ENCODE assay signal across 8 cellular contexts in genomic region chr20:63641146-63641791, GRCh38. TPM values are rescaled to one million over a fixed set of nuclear protein-coding genes. Genes with fewer than 3 reads are reported as not detected.
A peak's percentile ranks its signal among the peaks of the same experiment; 100 is the strongest.
DNase-seq lines count a peak whose midpoint lies in the region; ATAC-seq, FAIRE-seq and TF ChIP-seq lines count a peak whose summit lies in the region.

No MANE protein-coding gene starts in this region.

- H3K9me3 ChIP-seq in PC-9 (ENCODE audit: insufficient read depth, low read depth) (no peaks in the 10 kb centered on the region), transverse colon (no peaks in the 10 kb centered on the region)

- in situ Hi-C loops in brain microvascular endothelial cell (cut with HindIII; ENCODE audit: low pct_ligation_motif_present, low sequenced_read_pairs) = no loop called here
- in situ Hi-C loops in transverse colon (cut with MboI; ENCODE audit: low pct_ligation_motif_present in 1 of 4, low pct_unique_long_range_greater_than_20kb in 1 of 4, low sequenced_read_pairs in 3 of 4) = loop anchor here in 1 of 4 donors (25.0 kb wide), 1 partner anchor 104 kb away; the partner anchor contains the start of genes PTK6 and SRMS

- peaks cover 7% of the 10 kb centered on the region; the same call in 1 of the 2 replicates for H3F3A ChIP-seq in PC-9 (ENCODE audit: insufficient read depth, low read depth)

- H2AFZ ChIP-seq in PC-9 = peak overlapping the region; percentile 81

- no peaks in the 10 kb centered on the region for H3K79me2 ChIP-seq in PC-9 (ENCODE audit: low read depth)

- TF ChIP-seq EP300 in transverse colon (IDR thresholded peaks at IDR 0.05; ENCODE audit: low read depth) = no peak

- H4K20me1 ChIP-seq in PC-9 (ENCODE audit: insufficient read depth) = no peaks in the 10 kb centered on the region

- no peak for TF ChIP-seq POLR2A in transverse colon (IDR thresholded peaks at IDR 0.05)

- FAIRE-seq in RCC 7860 (lab: Jason Lieb, UNC) = no peak

- peak overlapping the region; percentile 86 for H3K4me3 Mint-ChIP-seq in memory B cell

- intact Hi-C loops in PC-9 (cut with micrococcal nuclease; ENCODE audit: unreplicated experiment) (loop anchor here (1.0 to 5.0 kb wide), 2 partner anchors 89 to 103 kb away; partner anchors contain the start of gene FNDC11), transverse colon (cut with DNase I; ENCODE audit: low total_unique reads) (no loop called here)

- H3K36me3 ChIP-seq in PC-9 (ENCODE audit: low read depth) (no peaks in the 10 kb centered on the region), brain microvascular endothelial cell (replicated peaks) (no peaks in the 10 kb centered on the region), transverse colon (no peaks in the 10 kb centered on the region)

- peak in 3 of 4 experiments; percentile 23 to 47 (median 45) for DNase-seq in activated CD4-positive, CD25-positive, alpha-beta regulatory T cell (lab: John Stamatoyannopoulos, UW)
- no peak for DNase-seq in activated CD4-positive, CD25-positive, alpha-beta regulatory T cell treated with anti-CD3 and anti-CD28 coated beads, Interleukin-2, amount 50 U/mL, for 72 hours
- peak in 1 of 2 experiments; percentile 53 for DNase-seq in PC-9
- peak; percentile 15 for DNase-seq in brain microvascular endothelial cell
- DNase-seq in memory B cell (ENCODE audit: low spot score in 2 of 2) = peak in 1 of 2 donors; percentile 67
- DNase-seq in transverse colon = peak; percentile 41
- DNase-seq in T1000 (lab: John Stamatoyannopoulos, UW) = no peak
- no peak for DNase-seq in RCC 7860 (ENCODE audit: low spot score)

- H3K27ac ChIP-seq in PC-9 (peak overlapping the region; percentile 21), brain microvascular endothelial cell (peak overlapping the region; percentile 1), transverse colon (peak overlapping the region; percentile 76 to 91 (median 84))

- no peaks in the 10 kb centered on the region for H3K9me2 ChIP-seq in PC-9 (ENCODE audit: insufficient read depth)

- WGBS in transverse colon (ENCODE audit: low coverage in 1 of 2), 2 donors = 25% methylated on average over 13 of the region's 47 CpGs; no CpG with 5 or more reads in 1 of the 2 donors

- H3K9me3 Mint-ChIP-seq in memory B cell = no peaks in the 10 kb centered on the region

- peak overlapping the region; percentile 92 for H3K4me3 ChIP-seq in PC-9
- H3K4me3 ChIP-seq in brain microvascular endothelial cell (ENCODE audit: low read depth, low read length) = peak overlapping the region; percentile 51
- H3K4me3 ChIP-seq in transverse colon = peak overlapping the region; percentile 17 to 61 (median 52)

- TSS peak; percentile 58 for BruUV-seq in PC-9 (replicated peaks; lab: Mats Ljungman, UMichigan)

- H3K27ac Mint-ChIP-seq in memory B cell = peak overlapping the region; percentile 88

- no peak for TF ChIP-seq CTCF in PC-9 (conservative IDR thresholded peaks at IDR 0.05)
- no peak for TF ChIP-seq CTCF in brain microvascular endothelial cell (IDR thresholded peaks at IDR 0.05; ENCODE audit: low read depth, low read length, missing control alignments)
- TF ChIP-seq CTCF in transverse colon (IDR thresholded peaks at IDR 0.05) = no peak

- H3K4me2 ChIP-seq in PC-9 = peak overlapping the region; percentile 100

- peak; percentile 28 for ATAC-seq in memory B cell (ENCODE audit: low read depth)

- peaks cover 24% of the 10 kb centered on the region for H3K4me1 Mint-ChIP-seq in memory B cell

- H3K4me1 ChIP-seq in PC-9 (replicated peaks; ENCODE audit: insufficient read depth) (peaks cover 16% of the 10 kb centered on the region), transverse colon (peaks cover 6 to 15% (median 11%) of the 10 kb centered on the region in 4 donors)

- POLR2A ChIA-PET in PC-9 (lab: Charles Lee; ENCODE audit: unreplicated experiment) = interaction anchor here (0.6 to 2.0 kb wide), 16 partner anchors 14 to 424 kb away, joined by 3 to 38 read pairs (median 6); partner anchors contain the start of genes GMEB2, HELZ2, PRPF6 and TPD52L2

- H3K27me3 Mint-ChIP-seq in memory B cell = peaks cover 1% of the 10 kb centered on the region

- H3K27me3 ChIP-seq in PC-9 (ENCODE audit: insufficient read depth, low read depth) = no peaks in the 10 kb centered on the region
- H3K27me3 ChIP-seq in brain microvascular endothelial cell (replicated peaks) = no peaks in the 10 kb centered on the region
- H3K27me3 ChIP-seq in transverse colon = no peaks in the 10 kb centered on the region

- peaks cover 3% of the 10 kb centered on the region for H3K36me3 Mint-ChIP-seq in memory B cell

- CTCF ChIA-PET in PC-9 (lab: Charles Lee) = interaction anchor here (0.6 to 2.3 kb wide), 8 partner anchors 17 to 780 kb away, joined by 3 to 43 read pairs (median 6); partner anchors contain the start of genes HELZ2, PTK6, RTEL1 and TCFL5

RNA-seq across cellular contexts. Expression of gene STMN3, which starts 12.0 kb away (rescaled TPM):
- total RNA-seq in PC-9 (2021) (24.3 and 24.4 TPM in 2 replicates), transverse colon (1 to 10 TPM in 3 of 4 donors, under 1 TPM in 1; 0.75 to 7.1 (median 4.4) TPM)

RNA-seq across cellular contexts. Expression of gene GMEB2, which starts 14.4 kb away (rescaled TPM):
- total RNA-seq in PC-9 (2021) = 18.9 and 19.3 TPM in 2 replicates
- 10 to 100 TPM in 3 of 4 donors, 1 to 10 TPM in 1; 9.0 to 20.3 (median 13.5) TPM for total RNA-seq in transverse colon

RNA-seq across cellular contexts. Expression of gene RTEL1, which starts 16.8 kb away (rescaled TPM):
- total RNA-seq in PC-9 (2021) = 36.0 and 37.4 TPM in 2 replicates
- 10 to 100 TPM; 18.8 to 84.9 (median 24.1) TPM for total RNA-seq in transverse colon

RNA-seq across cellular contexts. Expression of gene TNFRSF6B, which starts 55.2 kb away (rescaled TPM):
- total RNA-seq in PC-9 (2021) = not detected in 2 replicates
- 10 to 100 TPM in 3 of 4 donors, 1 to 10 TPM in 1; 4.2 to 34.4 (median 13.6) TPM for total RNA-seq in transverse colon

Comparison
In these comparisons a context has a peak if more than half of its experiments do, and no peak if none do; other contexts are left out.
1. DNase-seq: peak in activated CD4-positive, CD25-positive, alpha-beta regulatory T cell (3 of 4), brain microvascular endothelial cell (single experiment) and transverse colon (single experiment); none in activated CD4-positive, CD25-positive, alpha-beta regulatory T cell treated with anti-CD3 and anti-CD28 coated beads, Interleukin-2, amount 50 U/mL, for 72 hours (single experiment), T1000 (single experiment) and RCC 7860 (single experiment).
2. H3K27ac ChIP-seq: peak in every context shown above with its lines; median percentile 84 in transverse colon; 21 in PC-9; 1 in brain microvascular endothelial cell.
3. Peak in every context shown above with its lines, with median percentiles within 50 percentile points of each other: H3K4me3 ChIP-seq.